Comparison of ENCODE assay signal across 17 cellular contexts in the genomic region with DNA sequence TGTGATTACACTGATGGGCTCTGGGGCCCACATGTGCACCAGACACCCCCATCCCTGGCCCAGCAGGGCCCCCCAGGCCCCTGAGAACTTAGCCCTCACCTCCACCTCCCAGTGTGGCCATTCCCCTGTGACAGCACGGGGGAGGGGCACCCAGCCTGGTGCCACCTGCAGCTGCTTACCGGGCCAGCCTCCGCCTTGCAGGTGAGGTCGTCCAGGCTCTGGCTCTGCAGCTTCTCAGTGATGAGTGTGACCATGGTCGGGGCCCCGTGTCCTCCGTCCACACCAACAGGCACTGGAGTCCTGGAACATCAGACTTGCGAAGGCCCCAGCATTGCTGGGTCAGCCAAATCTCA. TPM values are rescaled to one million over a fixed set of nuclear protein-coding genes. Genes with fewer than 3 reads are reported as not detected.
DNase-seq lines count a peak whose midpoint lies in the region; ATAC-seq and TF ChIP-seq lines count a peak whose summit lies in the region.
"Had no signal": no experiment of that assay in that cellular context is flagged by ENCODE, and none has a peak within 500 bp of the region (broad histone marks: within the 10 kb centered on the region; RNA-seq: fewer than 3 reads in every experiment).

No MANE protein-coding gene starts in this region.

- no peak overlapping the region for H2AFZ ChIP-seq in SK-N-SH (ENCODE audit: low read depth)

- no peaks in the 10 kb centered on the region for H3F3A ChIP-seq in SK-N-SH (replicated peaks; ENCODE audit: insufficient read depth)

- no peak for TF ChIP-seq CTCF in SK-N-SH (IDR thresholded peaks at IDR 0.05)

- WGBS in SK-N-SH (ENCODE audit: low lambda C conversion rate), result 94% methylated on average over 3 of the region's 8 CpGs

- POLR2A ChIA-PET in SK-N-SH (lab: Yijun Ruan, JAX), result no interaction called here

- DNase-seq in SK-N-SH (peak; percentile 5), H7 (peak; percentile 71), NCI-H510A (lab: John Stamatoyannopoulos, UW) (peak; percentile 10), cerebellar cortex (ENCODE audit: low spot score) (no peak)
- DNase-seq in effector CD4-positive, alpha-beta T cell, result no peak
- DNase-seq: 8988T; AML-193; C1 segment of cervical spinal cord; CD4-positive, alpha-beta T cell; DMS79; HFFc6; KBM-7 had no signal

- H3K79me2 ChIP-seq in SK-N-SH (ENCODE audit: insufficient read depth), result no peaks in the 10 kb centered on the region

- H3K27me3 ChIP-seq in SK-N-SH (ENCODE audit: insufficient read depth) (no peaks in the 10 kb centered on the region), H7 (ENCODE audit: control insufficient read depth, insufficient read depth, low read length) (no peaks in the 10 kb centered on the region), skeletal muscle satellite cell (ENCODE audit: control insufficient read depth, insufficient read depth, low read length) (no peaks in the 10 kb centered on the region)

- H3K9ac ChIP-seq in SK-N-SH, result no peak overlapping the region
- no peak overlapping the region for H3K9ac ChIP-seq in skeletal muscle satellite cell (ENCODE audit: low read depth, low read length)

- no peak for ATAC-seq in SK-N-SH treated with all-trans-retinoic acid at 6 μM for 48 hours
- ATAC-seq in HG03108 (IDR thresholded peaks at IDR 0.05; ENCODE audit: unreplicated experiment), result no peak

- H3K36me3 ChIP-seq in SK-N-SH (replicated peaks in 1 of 2; ENCODE audit: control insufficient read depth in 1 of 2, insufficient read depth in 2 of 2, low read length in 1 of 2) (no peaks in the 10 kb centered on the region), H7 (replicated peaks; ENCODE audit: control insufficient read depth, insufficient read depth, low read length) (no peaks in the 10 kb centered on the region), skeletal muscle satellite cell (ENCODE audit: insufficient read depth, low read length) (no peaks in the 10 kb centered on the region)
- H3K36me3 ChIP-seq: HAP-1 had no signal

- no peak for TF ChIP-seq RAD21 in SK-N-SH (IDR thresholded peaks at IDR 0.05; ENCODE audit: low read length)

- no peak for TF ChIP-seq EP300 in SK-N-SH (IDR thresholded peaks at IDR 0.05; ENCODE audit: borderline replicate concordance in 1 of 2, low read depth in 1 of 2, low read length in 1 of 2)

- no peaks in the 10 kb centered on the region for H4K20me1 ChIP-seq in SK-N-SH (ENCODE audit: insufficient read depth)

- H3K4me1 ChIP-seq in SK-N-SH (ENCODE audit: control insufficient read depth in 1 of 2, insufficient read depth in 2 of 2, low read depth in 1 of 2, low read length in 1 of 2) (no peaks in the 10 kb centered on the region), skeletal muscle satellite cell (ENCODE audit: control insufficient read depth, insufficient read depth, low read length) (peaks cover 10% of the 10 kb centered on the region)
- H3K4me1 ChIP-seq: HAP-1 had no signal

- no peaks in the 10 kb centered on the region for H3K9me2 ChIP-seq in SK-N-SH

- no peaks in the 10 kb centered on the region for H3K9me3 ChIP-seq in SK-N-SH
- no peaks in the 10 kb centered on the region for H3K9me3 ChIP-seq in skeletal muscle satellite cell (replicated peaks; ENCODE audit: low read length)
- H3K9me3 ChIP-seq: HAP-1 had no signal

- CTCF ChIA-PET in SK-N-SH (lab: Yijun Ruan, JAX), result interaction anchor here (1.0 kb wide), 1 partner anchor 39 kb away, joined by 3 read pairs; no protein-coding TSS in a partner anchor

- H3K27ac ChIP-seq in SK-N-SH (ENCODE audit: low read depth in 2 of 2, low read length in 1 of 2), result no peak overlapping the region
- H3K27ac ChIP-seq: HL-60 had no signal

- H3K4me3 ChIP-seq in SK-N-SH (ENCODE audit: low read depth in 2 of 2, low read length in 1 of 2) (no peak overlapping the region), H7 (ENCODE audit: insufficient read depth, low read depth, low read length) (no peak overlapping the region), skeletal muscle satellite cell (ENCODE audit: low read length) (no peak overlapping the region)
- H3K4me3 ChIP-seq: HAP-1 had no signal

- no peak overlapping the region for H3K4me2 ChIP-seq in SK-N-SH
- peak overlapping the region; percentile 11 for H3K4me2 ChIP-seq in skeletal muscle satellite cell (ENCODE audit: low read length)

TF ChIP-seq in SK-N-SH, 30 proteins besides CTCF, POLR2A, EP300 and RAD21 (continues in another document):
- TF ChIP-seq RXRA (IDR thresholded peaks at IDR 0.05; ENCODE audit: borderline replicate concordance, low read depth) (no peak), ELF1 (IDR thresholded peaks at IDR 0.05) (no peak), GABPA (IDR thresholded peaks at IDR 0.05; ENCODE audit: low read depth) (no peak)
- TF ChIP-seq, protein P1, sequence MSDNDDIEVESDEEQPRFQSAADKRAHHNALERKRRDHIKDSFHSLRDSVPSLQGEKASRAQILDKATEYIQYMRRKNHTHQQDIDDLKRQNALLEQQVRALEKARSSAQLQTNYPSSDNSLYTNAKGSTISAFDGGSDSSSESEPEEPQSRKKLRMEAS (IDR thresholded peaks at IDR 0.05; ENCODE audit: low read depth), result no peak

TF ChIP-seq in SK-N-SH treated with all-trans-retinoic acid at 6 μM for 48 hours, 23 proteins besides CTCF, POLR2A, EP300 and RAD21 (continues in another document):
- TF ChIP-seq, protein P2, sequence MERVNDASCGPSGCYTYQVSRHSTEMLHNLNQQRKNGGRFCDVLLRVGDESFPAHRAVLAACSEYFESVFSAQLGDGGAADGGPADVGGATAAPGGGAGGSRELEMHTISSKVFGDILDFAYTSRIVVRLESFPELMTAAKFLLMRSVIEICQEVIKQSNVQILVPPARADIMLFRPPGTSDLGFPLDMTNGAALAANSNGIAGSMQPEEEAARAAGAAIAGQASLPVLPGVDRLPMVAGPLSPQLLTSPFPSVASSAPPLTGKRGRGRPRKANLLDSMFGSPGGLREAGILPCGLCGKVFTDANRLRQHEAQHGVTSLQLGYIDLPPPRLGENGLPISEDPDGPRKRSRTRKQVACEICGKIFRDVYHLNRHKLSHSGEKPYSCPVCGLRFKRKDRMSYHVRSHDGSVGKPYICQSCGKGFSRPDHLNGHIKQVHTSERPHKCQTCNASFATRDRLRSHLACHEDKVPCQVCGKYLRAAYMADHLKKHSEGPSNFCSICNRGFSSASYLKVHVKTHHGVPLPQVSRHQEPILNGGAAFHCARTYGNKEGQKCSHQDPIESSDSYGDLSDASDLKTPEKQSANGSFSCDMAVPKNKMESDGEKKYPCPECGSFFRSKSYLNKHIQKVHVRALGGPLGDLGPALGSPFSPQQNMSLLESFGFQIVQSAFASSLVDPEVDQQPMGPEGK (CRISPR knock-in tag; IDR thresholded peaks at IDR 0.05; ENCODE audit: borderline replicate concordance), result no peak
- no peak for TF ChIP-seq OSR1 (CRISPR knock-in tag; IDR thresholded peaks at IDR 0.05)
- TF ChIP-seq, protein P3, sequence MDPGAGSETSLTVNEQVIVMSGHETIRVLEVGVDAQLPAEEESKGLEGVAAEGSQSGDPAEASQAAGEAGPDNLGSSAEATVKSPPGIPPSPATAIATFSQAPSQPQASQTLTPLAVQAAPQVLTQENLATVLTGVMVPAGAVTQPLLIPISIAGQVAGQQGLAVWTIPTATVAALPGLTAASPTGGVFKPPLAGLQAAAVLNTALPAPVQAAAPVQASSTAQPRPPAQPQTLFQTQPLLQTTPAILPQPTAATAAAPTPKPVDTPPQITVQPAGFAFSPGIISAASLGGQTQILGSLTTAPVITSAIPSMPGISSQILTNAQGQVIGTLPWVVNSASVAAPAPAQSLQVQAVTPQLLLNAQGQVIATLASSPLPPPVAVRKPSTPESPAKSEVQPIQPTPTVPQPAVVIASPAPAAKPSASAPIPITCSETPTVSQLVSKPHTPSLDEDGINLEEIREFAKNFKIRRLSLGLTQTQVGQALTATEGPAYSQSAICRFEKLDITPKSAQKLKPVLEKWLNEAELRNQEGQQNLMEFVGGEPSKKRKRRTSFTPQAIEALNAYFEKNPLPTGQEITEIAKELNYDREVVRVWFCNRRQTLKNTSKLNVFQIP (CRISPR knock-in tag; IDR thresholded peaks at IDR 0.05; ENCODE audit: borderline replicate concordance, low read depth), result no peak
- no peak for TF ChIP-seq TCF4 (CRISPR knock-in tag; IDR thresholded peaks at IDR 0.05; ENCODE audit: borderline replicate concordance)
- no peak for TF ChIP-seq TOX (CRISPR knock-in tag; IDR thresholded peaks at IDR 0.05; ENCODE audit: borderline replicate concordance)
- TF ChIP-seq ZNF565 (CRISPR knock-in tag; conservative IDR thresholded peaks at IDR 0.05; ENCODE audit: low read depth), result no peak

RNA-seq across cellular contexts. Expression of a gene that starts 15.6 kb away (rescaled TPM):
- 7.6 and 8.3 TPM in 2 replicates for polyA plus RNA-seq in SK-N-SH (2012; rRNA removed)
- polyA plus RNA-seq in SK-N-SH (2012; cell fraction: cytosol; rRNA removed), result 2.8 and 6.0 TPM in 2 replicates
- 12.1 and 12.9 TPM in 2 replicates for polyA plus RNA-seq in SK-N-SH (2012; cell fraction: nucleus; rRNA removed)
- total RNA-seq in H7 (2014; rRNA removed; shearing (Covaris generic)), result 7.4 and 24.5 TPM in 2 replicates
- 2.5 and 5.9 TPM in 2 replicates for total RNA-seq in skeletal muscle satellite cell (2012; rRNA removed)

RNA-seq across cellular contexts. Expression of a gene that starts 43.7 kb away (rescaled TPM):
- polyA plus RNA-seq in SK-N-SH (2012; rRNA removed), result 51.5 and 64.3 TPM in 2 replicates
- 69.5 and 78.4 TPM in 2 replicates for polyA plus RNA-seq in SK-N-SH (2012; cell fraction: cytosol; rRNA removed)
- polyA plus RNA-seq in SK-N-SH (2012; cell fraction: nucleus; rRNA removed), result 30.8 and 40.1 TPM in 2 replicates
- 75.3 and 82.2 TPM in 2 replicates for total RNA-seq in H7 (2014; rRNA removed; shearing (Covaris generic))
- total RNA-seq in skeletal muscle satellite cell (2012; rRNA removed), result 50.4 and 72.7 TPM in 2 replicates

RNA-seq across cellular contexts. Expression of a gene that starts 52.7 kb away (rescaled TPM):
- polyA plus RNA-seq in SK-N-SH (2012; rRNA removed), result 36.5 and 43.9 TPM in 2 replicates
- polyA plus RNA-seq in SK-N-SH (2012; cell fraction: cytosol; rRNA removed), result 16.4 and 29.5 TPM in 2 replicates
- 68.2 and 69.8 TPM in 2 replicates for polyA plus RNA-seq in SK-N-SH (2012; cell fraction: nucleus; rRNA removed)
- total RNA-seq in H7 (2014; rRNA removed; shearing (Covaris generic)), result 69.7 and 86.0 TPM in 2 replicates
- 16.2 and 31.0 TPM in 2 replicates for total RNA-seq in skeletal muscle satellite cell (2012; rRNA removed)

RNA-seq across cellular contexts. Expression of a gene that starts 52.9 kb away (rescaled TPM):
- polyA plus RNA-seq in SK-N-SH (2012; rRNA removed), result 29.2 and 49.5 TPM in 2 replicates
- polyA plus RNA-seq in SK-N-SH (2012; cell fraction: cytosol; rRNA removed), result 24.5 and 30.6 TPM in 2 replicates
- polyA plus RNA-seq in SK-N-SH (2012; cell fraction: nucleus; rRNA removed), result 89.9 and 151 TPM in 2 replicates
- total RNA-seq in H7 (2014; rRNA removed; shearing (Covaris generic)), result 54.0 and 69.0 TPM in 2 replicates
- 14.7 and 18.3 TPM in 2 replicates for total RNA-seq in skeletal muscle satellite cell (2012; rRNA removed)

Comparison
In these comparisons a context has a peak if more than half of its experiments do, and no peak if none do; other contexts are left out.
1. DNase-seq: peak in SK-N-SH (single experiment), H7 (single experiment) and NCI-H510A (single experiment); none in effector CD4-positive, alpha-beta T cell (single experiment) and cerebellar cortex (single experiment).